ENCODE assay signal across 25 cellular contexts in genomic region chr7:79761876-79762429, GRCh38.
"Had no signal": no experiment of that assay in that cellular context is flagged by ENCODE, and none has a peak within 500 bp of the region (broad histone marks: within the 10 kb centered on the region; RNA-seq: fewer than 3 reads in every experiment).

No MANE protein-coding gene starts in this region.

- H3K4me1 ChIP-seq: body of pancreas, esophagus muscularis mucosa, gastrocnemius medialis, left ventricle myocardium inferior, sigmoid colon, transverse colon had no signal

- FAIRE-seq: colon, urothelium cell line had no signal

- H3K9me3 ChIP-seq: body of pancreas, gastrocnemius medialis, sigmoid colon, transverse colon had no signal

- H3K36me3 ChIP-seq: esophagus muscularis mucosa, gastrocnemius medialis, left ventricle myocardium inferior, sigmoid colon, transverse colon had no signal

- DNase-seq: activated CD4-positive, alpha-beta memory T cell treated with anti-CD3 and anti-CD28 coated beads, Interleukin-2, amount 10 ng/mL, durations not matched to agents 7 days and 5 days; activated CD4-positive, alpha-beta T cell treated with anti-CD3 and anti-CD28 coated beads, Interleukin-2, amount 10 ng/mL, durations not matched to agents 24 days and 14 days; activated gamma-delta T cell; activated naive CD4-positive, alpha-beta T cell treated with anti-CD3 and anti-CD28 coated beads, Interleukin-2, amount 50 U/mL, for 16 hours; activated naive CD8-positive, alpha-beta T cell treated with anti-CD3 and anti-CD28 coated beads, Interleukin-2, amount 50 U/mL, for 24 hours; activated T-cell treated with anti-CD3 and anti-CD28 coated beads, Interleukin-2, amount 50 U/mL, for 72 hours; body of pancreas; caudate nucleus; effector memory CD4-positive, alpha-beta T cell; gastrocnemius medialis; hippocampal formation; left ventricle myocardium inferior; naive thymus-derived CD4-positive, alpha-beta T cell; retina; sigmoid colon; stimulated activated CD4-positive, alpha-beta T cell treated with anti-CD3 and anti-CD28 coated beads, Interleukin-15, amount 100 ng/mL, for 24 hours; stimulated activated CD8-positive, alpha-beta memory T cell treated with anti-CD3 and anti-CD28 coated beads, Interleukin-4, amount 100 ng/mL, for 48 hours; stimulated activated naive B cell treated with anti-CD40 and anti-IgM and Interleukin-4, amounts not matched to agents 10 μg/mL and 1 μg/mL and 100 μg/mL, for 72 hours; transverse colon had no signal

- H3K27ac ChIP-seq: body of pancreas, esophagus muscularis mucosa, gastrocnemius medialis, left ventricle myocardium inferior, sigmoid colon, transverse colon, VCaP had no signal

- H3K4me3 ChIP-seq: body of pancreas, esophagus muscularis mucosa, gastrocnemius medialis, left ventricle myocardium inferior, sigmoid colon, smooth muscle cell, transverse colon had no signal

- ATAC-seq: activated CD4-positive, CD25-positive, alpha-beta regulatory T cell treated with anti-CD3 and anti-CD28 coated beads, Interleukin-2, amount 50 U/mL, for 24 hours; activated naive CD8-positive, alpha-beta T cell treated with anti-CD3 and anti-CD28 coated beads, Interleukin-2, amount 50 U/mL, for 24 hours; activated T-cell treated with anti-CD3 and anti-CD28 coated beads, Interleukin-2, amount 50 U/mL, for 72 hours; body of pancreas; gastrocnemius medialis; naive thymus-derived CD4-positive, alpha-beta T cell; stimulated activated naive B cell treated with anti-CD40 and anti-IgM and Interleukin-4, amounts not matched to agents 10 μg/mL and 1 μg/mL and 100 μg/mL, for 72 hours had no signal

- H3K27me3 ChIP-seq: body of pancreas, esophagus muscularis mucosa, gastrocnemius medialis, sigmoid colon, transverse colon had no signal

- H3K4me2 ChIP-seq: smooth muscle cell had no signal
